31 cellular contexts compared by ENCODE assay signal in the genomic region with DNA sequence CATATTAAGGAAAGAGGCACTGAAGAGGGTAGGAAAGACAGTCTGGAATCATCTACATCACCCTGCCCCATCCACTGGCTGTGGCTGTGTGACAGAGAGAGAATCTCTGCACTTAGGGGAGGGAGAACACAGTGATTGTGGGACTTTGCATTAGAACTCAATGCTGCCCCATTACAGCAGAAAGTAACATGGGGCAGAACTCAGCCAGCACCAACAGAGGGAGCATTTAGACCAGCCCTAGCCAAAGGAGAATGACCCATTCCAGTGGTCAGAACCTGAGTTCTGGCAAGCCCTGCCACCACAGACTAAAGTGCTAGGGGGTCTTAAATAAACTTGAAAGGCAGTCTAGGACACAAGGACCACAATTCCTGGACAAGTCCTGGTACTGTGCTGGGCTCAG.
"Had no signal": no experiment of that assay in that cellular context is flagged by ENCODE, and none has a peak within 500 bp of the region (broad histone marks: within the 10 kb centered on the region; RNA-seq: fewer than 3 reads in every experiment).

No MANE protein-coding gene starts in this region.

- H3K9me3 Mint-ChIP-seq: activated CD4-positive, alpha-beta T cell treated with anti-CD3 and anti-CD28 coated beads, Interleukin-2, amount 10 ng/mL, durations not matched to agents 24 days and 14 days; activated CD8-positive, alpha-beta T cell treated with anti-CD3 and anti-CD28 coated beads for 36 hours; activated naive CD8-positive, alpha-beta T cell treated with anti-CD3 and anti-CD28 coated beads for 36 hours; central memory CD8-positive, alpha-beta T cell had no signal

- H3K36me3 ChIP-seq: cardiac muscle cell, Peyer's patch, SJSA1 had no signal

- ATAC-seq: activated CD8-positive, alpha-beta T cell treated with anti-CD3 and anti-CD28 coated beads for 36 hours; activated T-cell treated with anti-CD3 and anti-CD28 coated beads, Interleukin-2, amount 50 U/mL, for 72 hours; activated T-helper 17 cell treated with anti-CD3 and anti-CD28 coated beads, Interleukin-2, amount 50 U/mL, for 72 hours; SK-N-SH treated with all-trans-retinoic acid at 6 μM for 48 hours had no signal

- H3K27ac ChIP-seq: cardiac muscle cell, Peyer's patch, SJSA1, VCaP had no signal

- H3K9me3 ChIP-seq: Peyer's patch, SJSA1 had no signal

- H3K4me3 ChIP-seq: cardiac muscle cell, Peyer's patch, SJSA1 had no signal

- H3K4me1 Mint-ChIP-seq: activated CD4-positive, alpha-beta T cell treated with anti-CD3 and anti-CD28 coated beads, Interleukin-2, amount 10 ng/mL, durations not matched to agents 24 days and 14 days; activated naive CD8-positive, alpha-beta T cell treated with anti-CD3 and anti-CD28 coated beads for 36 hours; activated T-helper 17 cell treated with anti-CD3 and anti-CD28 coated beads, Interleukin-2, amount 50 U/mL, for 72 hours; central memory CD8-positive, alpha-beta T cell had no signal

- H3K27me3 ChIP-seq: cardiac muscle cell, Peyer's patch, SJSA1 had no signal

- H3K4me3 Mint-ChIP-seq: activated CD4-positive, alpha-beta T cell treated with anti-CD3 and anti-CD28 coated beads, Interleukin-2, amount 10 ng/mL, durations not matched to agents 24 days and 14 days; activated CD8-positive, alpha-beta T cell treated with anti-CD3 and anti-CD28 coated beads for 36 hours; activated naive CD8-positive, alpha-beta T cell treated with anti-CD3 and anti-CD28 coated beads for 36 hours; activated T-cell treated with anti-CD3 and anti-CD28 coated beads, Interleukin-2, amount 50 U/mL, for 72 hours; activated T-helper 17 cell treated with anti-CD3 and anti-CD28 coated beads, Interleukin-2, amount 50 U/mL, for 72 hours; central memory CD8-positive, alpha-beta T cell had no signal

- H3K36me3 Mint-ChIP-seq: activated naive CD8-positive, alpha-beta T cell treated with anti-CD3 and anti-CD28 coated beads for 36 hours had no signal

- H3K27ac Mint-ChIP-seq: activated CD4-positive, alpha-beta T cell treated with anti-CD3 and anti-CD28 coated beads, Interleukin-2, amount 10 ng/mL, durations not matched to agents 24 days and 14 days; activated CD8-positive, alpha-beta T cell treated with anti-CD3 and anti-CD28 coated beads for 36 hours; activated naive CD8-positive, alpha-beta T cell treated with anti-CD3 and anti-CD28 coated beads for 36 hours; activated T-cell treated with anti-CD3 and anti-CD28 coated beads, Interleukin-2, amount 50 U/mL, for 72 hours; activated T-helper 17 cell treated with anti-CD3 and anti-CD28 coated beads, Interleukin-2, amount 50 U/mL, for 72 hours had no signal

- DNase-seq: activated CD4-positive, alpha-beta T cell treated with anti-CD3 and anti-CD28 coated beads, Interleukin-2, amount 10 ng/mL, durations not matched to agents 24 days and 14 days; activated CD4-positive, alpha-beta T cell treated with anti-CD3 and anti-CD28 coated beads, Interleukin-2, amount 50 U/mL, for 4 hours; activated CD8-positive, alpha-beta T cell treated with anti-CD3 and anti-CD28 coated beads for 36 hours; activated effector memory CD4-positive, alpha-beta T cell treated with anti-CD3 and anti-CD28 coated beads, Interleukin-2, amount 50 U/mL, for 16 hours; activated naive CD4-positive, alpha-beta T cell; activated naive CD4-positive, alpha-beta T cell treated with anti-CD3 and anti-CD28 coated beads, Interleukin-2, amount 50 U/mL, for 16 hours; activated naive CD8-positive, alpha-beta T cell treated with anti-CD3 and anti-CD28 coated beads for 36 hours; activated T-cell treated with anti-CD3 and anti-CD28 coated beads, Interleukin-2, amount 50 U/mL, for 1 hour; activated T-cell treated with anti-CD3 and anti-CD28 coated beads, Interleukin-2, amount 50 U/mL, for 72 hours; amniotic stem cell; aorta; NCI-H1105; NCI-H1436; NCI-H1694; NCI-H1930; NCI-H2081 treated with DMSO at 0.1 percent for 48 hours; NCI-H345; NCI-H524 treated with DMSO at 0.1 percent for 48 hours; Peyer's patch; RPMI8226; SHP77 treated with DMSO at 0.1 percent for 48 hours; SW 1271; T-helper 1 cell; T-helper 2 cell; T-helper 9 cell had no signal

- H3K4me1 ChIP-seq: Peyer's patch had no signal
